Comparison of ENCODE assay signal across 13 cellular contexts in genomic region chr11:43367382-43368178, GRCh38. TPM values are rescaled to one million over a fixed set of nuclear protein-coding genes. Genes with fewer than 3 reads are reported as not detected.
A peak's percentile ranks its signal among the peaks of the same experiment; 100 is the strongest.
DNase-seq lines count a peak whose midpoint lies in the region; ATAC-seq and TF ChIP-seq lines count a peak whose summit lies in the region.
"Had no signal": no experiment of that assay in that cellular context is flagged by ENCODE, and none has a peak within 500 bp of the region (broad histone marks: within the 10 kb centered on the region; RNA-seq: fewer than 3 reads in every experiment).

No MANE protein-coding gene starts in this region.

- H2AK5ac ChIP-seq in IMR-90 (ENCODE audit: low read depth, low read length), result peak overlapping the region; percentile 44; the same call in 1 of the 2 replicates

- peak overlapping the region; percentile 88; the same call in 1 of the 2 replicates for H2BK20ac ChIP-seq in IMR-90 (ENCODE audit: low read depth, low read length)

- no peak overlapping the region for H2AK9ac ChIP-seq in IMR-90 (replicated peaks; ENCODE audit: low read depth, low read length, poor library complexity)

- 0% methylated on average over 2 of the region's 7 CpGs; no CpG with 5 or more reads in 1 of the 2 experiments for WGBS in IMR-90 (ENCODE audit: extremely low coverage in 2 of 2, insufficient read length in 1 of 2), 2 experiments

- peak overlapping the region; percentile 79 for H3K14ac ChIP-seq in IMR-90 (replicated peaks; ENCODE audit: low read depth, low read length)

- peak overlapping the region; percentile 13 for H3K27ac Mint-ChIP-seq in activated CD4-positive, alpha-beta memory T cell treated with anti-CD3 and anti-CD28 coated beads for 36 hours
- no peak overlapping the region for H3K27ac Mint-ChIP-seq in activated CD4-positive, alpha-beta memory T cell treated with anti-CD3 and anti-CD28 coated beads, Interleukin-2, amount 10 ng/mL, durations not matched to agents 7 days and 5 days
- peak overlapping the region; percentile 29 for H3K27ac Mint-ChIP-seq in stimulated activated memory B cell treated with anti-CD40 and anti-IgM and Interleukin-4, amounts not matched to agents 10 μg/mL and 1 μg/mL and 100 μg/mL, for 72 hours
- peak overlapping the region in 4 of 10 donors; percentile 8 to 31 (median 20) for H3K27ac Mint-ChIP-seq in naive thymus-derived CD8-positive, alpha-beta T cell

- TF ChIP-seq CTCF in IMR-90 (conservative IDR thresholded peaks at IDR 0.05; ENCODE audit: low read depth, low read length), result no peak

- H3K27me3 ChIP-seq in IMR-90 (ENCODE audit: control insufficient read depth, insufficient read depth, low read length), result no peaks in the 10 kb centered on the region
- H3K27me3 ChIP-seq: suprapubic skin had no signal

- H4K91ac ChIP-seq in IMR-90 (ENCODE audit: insufficient read depth, low read depth, low read length), result peak overlapping the region; percentile 75; the same call in 1 of the 2 replicates

- POLR2A ChIA-PET in activated CD4-positive, alpha-beta memory T cell treated with anti-CD3 and anti-CD28 coated beads for 36 hours (lab: Charles Lee), result interaction anchor here (1.3 kb wide), 1 partner anchor 8 kb away, joined by 5 read pairs; the partner anchor contains the start of gene TTC17
- POLR2A ChIA-PET in activated CD4-positive, alpha-beta memory T cell treated with anti-CD3 and anti-CD28 coated beads, Interleukin-2, amount 10 ng/mL, durations not matched to agents 7 days and 5 days (lab: Charles Lee), result interaction anchor here (4.8 kb wide), 1 partner anchor 9 kb away, joined by 27 read pairs; the partner anchor contains the start of gene TTC17
- POLR2A ChIA-PET in IMR-90 (lab: Charles Lee; ENCODE audit: unreplicated experiment), result interaction anchor here (0.6 kb wide), 1 partner anchor 9 kb away, joined by 3 read pairs; the partner anchor contains the start of gene TTC17
- POLR2A ChIA-PET in naive thymus-derived CD8-positive, alpha-beta T cell (lab: Charles Lee), result interaction anchor here (0.9 to 1.5 kb wide), 2 partner anchors 9 to 56 kb away, joined by 3 to 5 read pairs; partner anchors contain the start of genes API5 and TTC17

- dilution Hi-C loops in IMR-90 (cut with HindIII; ENCODE audit: low sequenced_read_pairs, unreplicated experiment), result no loop called here

- H3K9ac ChIP-seq in IMR-90 (ENCODE audit: low read depth, low read length), result no peak overlapping the region

- H3K4me1 Mint-ChIP-seq in activated CD4-positive, alpha-beta memory T cell treated with anti-CD3 and anti-CD28 coated beads for 36 hours (ENCODE audit: low read depth), result peaks cover 51% of the 10 kb centered on the region
- H3K4me1 Mint-ChIP-seq in activated CD4-positive, alpha-beta memory T cell treated with anti-CD3 and anti-CD28 coated beads, Interleukin-2, amount 10 ng/mL, durations not matched to agents 7 days and 5 days, result peaks cover 40% of the 10 kb centered on the region
- peaks cover 40% of the 10 kb centered on the region for H3K4me1 Mint-ChIP-seq in stimulated activated memory B cell treated with anti-CD40 and anti-IgM and Interleukin-4, amounts not matched to agents 10 μg/mL and 1 μg/mL and 100 μg/mL, for 72 hours
- H3K4me1 Mint-ChIP-seq in naive thymus-derived CD8-positive, alpha-beta T cell, result peaks cover 25 to 61% (median 55%) of the 10 kb centered on the region in 4 donors

- DNase-seq in activated CD4-positive, alpha-beta memory T cell treated with anti-CD3 and anti-CD28 coated beads for 36 hours, result no peak
- no peak for DNase-seq in activated CD4-positive, alpha-beta memory T cell treated with anti-CD3 and anti-CD28 coated beads, Interleukin-2, amount 10 ng/mL, durations not matched to agents 7 days and 5 days
- peak; percentile 56 for DNase-seq in IMR-90
- peak; percentile 68 to 88 for DNase-seq in erythroblast (lab: John Stamatoyannopoulos, UW)
- DNase-seq in NCI-H345 (lab: John Stamatoyannopoulos, UW), result no peak
- no peak for DNase-seq in naive thymus-derived CD8-positive, alpha-beta T cell
- DNase-seq in NCI-H2227 (lab: John Stamatoyannopoulos, UW; ENCODE audit: unreplicated experiment), result no peak
- DNase-seq: activated effector memory CD4-positive, alpha-beta T cell treated with Interleukin-2 at 50 U/mL for 16 hours; cortex of kidney; NCI-H1436 treated with DMSO at 0.1 percent for 48 hours had no signal

- peak overlapping the region; percentile 53 for H2BK120ac ChIP-seq in IMR-90 (ENCODE audit: low read depth, low read length)

- peaks cover 18 to 68% of the 10 kb centered on the region in 2 experiments for H3K79me1 ChIP-seq in IMR-90 (ENCODE audit: low read depth in 1 of 2, low read length in 2 of 2)

- no peak overlapping the region for H3K4me3 ChIP-seq in IMR-90 (ENCODE audit: insufficient read depth, low read depth, low read length)
- H3K4me3 ChIP-seq: A549, suprapubic skin had no signal

- CTCF ChIA-PET in activated CD4-positive, alpha-beta memory T cell treated with anti-CD3 and anti-CD28 coated beads for 36 hours (lab: Charles Lee), result interaction anchor here (1.1 to 1.4 kb wide), 2 partner anchors 9 to 10 kb away, joined by 3 to 5 read pairs; partner anchors contain the start of gene TTC17
- CTCF ChIA-PET in activated CD4-positive, alpha-beta memory T cell treated with anti-CD3 and anti-CD28 coated beads, Interleukin-2, amount 10 ng/mL, durations not matched to agents 7 days and 5 days (lab: Charles Lee), result interaction anchor here (0.8 to 0.9 kb wide), 2 partner anchors 9 to 10 kb away, joined by 3 to 4 read pairs; partner anchors contain the start of gene TTC17
- CTCF ChIA-PET in IMR-90 (lab: Yijun Ruan, JAX), result interaction anchor here (0.8 to 1.0 kb wide), 3 partner anchors 9 to 52 kb away, joined by 3 to 4 read pairs (median 3); partner anchors contain the start of gene TTC17

- no peak overlapping the region for H2AFZ ChIP-seq in IMR-90 (replicated peaks; ENCODE audit: low read length, poor library complexity)

- peak overlapping the region; percentile 66 for H3K23ac ChIP-seq in IMR-90 (ENCODE audit: low read depth, low read length)

- H3K9me3 ChIP-seq in IMR-90 (ENCODE audit: control insufficient read depth, insufficient read depth, low read length), result no peaks in the 10 kb centered on the region
- H3K9me3 ChIP-seq: A549, suprapubic skin had no signal

- H2BK5ac ChIP-seq in IMR-90 (ENCODE audit: low read depth, low read length, poor library complexity, severe bottlenecking), result peak overlapping the region; percentile 99

- H3K27ac ChIP-seq in IMR-90 (ENCODE audit: insufficient read depth, low read length), result peak overlapping the region; percentile 71; the same call in 1 of the 2 replicates
- H3K27ac ChIP-seq: A549, suprapubic skin had no signal

- peak; percentile 44 for ATAC-seq in IMR-90 (ENCODE audit: low read depth)
- ATAC-seq in stimulated activated memory B cell treated with anti-CD40 and anti-IgM and Interleukin-4, amounts not matched to agents 10 μg/mL and 1 μg/mL and 100 μg/mL, for 72 hours, result peak; percentile 84
- no peak for ATAC-seq in naive thymus-derived CD8-positive, alpha-beta T cell
- ATAC-seq: A549 had no signal

- peaks cover 41% of the 10 kb centered on the region for H4K20me1 ChIP-seq in IMR-90 (ENCODE audit: insufficient read depth, low read length)

- peak overlapping the region; percentile 54; the same call in 1 of the 2 replicates for H3K56ac ChIP-seq in IMR-90 (ENCODE audit: extremely low read depth, insufficient read depth, low read length)

- no peak for TF ChIP-seq RAD21 in IMR-90 (IDR thresholded peaks at IDR 0.05; ENCODE audit: low read length)

- H3K18ac ChIP-seq in IMR-90 (ENCODE audit: low read depth, low read length), result peak overlapping the region; percentile 72

- H3K36me3 Mint-ChIP-seq in activated CD4-positive, alpha-beta memory T cell treated with anti-CD3 and anti-CD28 coated beads for 36 hours, result peaks cover 17% of the 10 kb centered on the region
- H3K36me3 Mint-ChIP-seq in activated CD4-positive, alpha-beta memory T cell treated with anti-CD3 and anti-CD28 coated beads, Interleukin-2, amount 10 ng/mL, durations not matched to agents 7 days and 5 days (ENCODE audit: low read depth), result peaks cover 42% of the 10 kb centered on the region
- H3K36me3 Mint-ChIP-seq in stimulated activated memory B cell treated with anti-CD40 and anti-IgM and Interleukin-4, amounts not matched to agents 10 μg/mL and 1 μg/mL and 100 μg/mL, for 72 hours, result peaks cover 28% of the 10 kb centered on the region
- H3K36me3 Mint-ChIP-seq in naive thymus-derived CD8-positive, alpha-beta T cell, result peaks cover 0 to 62% (median 12%) of the 10 kb centered on the region in 3 donors

- intact Hi-C loops in activated CD4-positive, alpha-beta memory T cell treated with anti-CD3 and anti-CD28 coated beads for 36 hours (cut with micrococcal nuclease), result loop anchor here (1.0 kb wide), 1 partner anchor 8 kb away; no protein-coding TSS in a partner anchor
- intact Hi-C loops in IMR-90 (cut with micrococcal nuclease), result no loop called here

- H3K4me2 ChIP-seq in IMR-90 (ENCODE audit: low read depth, low read length), result peak overlapping the region; percentile 69
- H3K4me2 ChIP-seq: A549 had no signal

- H3K9me3 Mint-ChIP-seq in activated CD4-positive, alpha-beta memory T cell treated with anti-CD3 and anti-CD28 coated beads for 36 hours, result no peaks in the 10 kb centered on the region
- no peaks in the 10 kb centered on the region for H3K9me3 Mint-ChIP-seq in activated CD4-positive, alpha-beta memory T cell treated with anti-CD3 and anti-CD28 coated beads, Interleukin-2, amount 10 ng/mL, durations not matched to agents 7 days and 5 days
- no peaks in the 10 kb centered on the region for H3K9me3 Mint-ChIP-seq in stimulated activated memory B cell treated with anti-CD40 and anti-IgM and Interleukin-4, amounts not matched to agents 10 μg/mL and 1 μg/mL and 100 μg/mL, for 72 hours
- no peaks in the 10 kb centered on the region for H3K9me3 Mint-ChIP-seq in naive thymus-derived CD8-positive, alpha-beta T cell

- peak overlapping the region; percentile 78 for H3K4ac ChIP-seq in IMR-90 (ENCODE audit: low read depth, low read length)

- H4K8ac ChIP-seq in IMR-90 (ENCODE audit: low read depth in 2 of 2, low read length in 2 of 2), result peak overlapping the region; percentile 9 to 68; a peak in 2 of 4 replicates

- peaks cover 13% of the 10 kb centered on the region for H3K4me1 ChIP-seq in IMR-90 (ENCODE audit: control insufficient read depth, insufficient read depth, low read length)

- in situ Hi-C loops in IMR-90 (cut with MboI; ENCODE audit: low sequenced_read_pairs), result no loop called here

- no peaks in the 10 kb centered on the region for H3K27me3 Mint-ChIP-seq in activated CD4-positive, alpha-beta memory T cell treated with anti-CD3 and anti-CD28 coated beads for 36 hours
- H3K27me3 Mint-ChIP-seq in activated CD4-positive, alpha-beta memory T cell treated with anti-CD3 and anti-CD28 coated beads, Interleukin-2, amount 10 ng/mL, durations not matched to agents 7 days and 5 days, result no peaks in the 10 kb centered on the region
- no peaks in the 10 kb centered on the region for H3K27me3 Mint-ChIP-seq in stimulated activated memory B cell treated with anti-CD40 and anti-IgM and Interleukin-4, amounts not matched to agents 10 μg/mL and 1 μg/mL and 100 μg/mL, for 72 hours
- H3K27me3 Mint-ChIP-seq in naive thymus-derived CD8-positive, alpha-beta T cell, result no peaks in the 10 kb centered on the region

- H3K4me3 Mint-ChIP-seq in activated CD4-positive, alpha-beta memory T cell treated with anti-CD3 and anti-CD28 coated beads for 36 hours, result no peak overlapping the region
- no peak overlapping the region for H3K4me3 Mint-ChIP-seq in activated CD4-positive, alpha-beta memory T cell treated with anti-CD3 and anti-CD28 coated beads, Interleukin-2, amount 10 ng/mL, durations not matched to agents 7 days and 5 days
- no peak overlapping the region for H3K4me3 Mint-ChIP-seq in stimulated activated memory B cell treated with anti-CD40 and anti-IgM and Interleukin-4, amounts not matched to agents 10 μg/mL and 1 μg/mL and 100 μg/mL, for 72 hours
- peak overlapping the region in 1 of 10 donors; percentile 33 for H3K4me3 Mint-ChIP-seq in naive thymus-derived CD8-positive, alpha-beta T cell

- peak overlapping the region; percentile 70 for H4K5ac ChIP-seq in IMR-90 (ENCODE audit: low read depth, low read length)

- TF ChIP-seq POLR2A in IMR-90 (IDR thresholded peaks at IDR 0.05; ENCODE audit: low read depth, low read length) (no peak), erythroblast (IDR thresholded peaks at IDR 0.05; ENCODE audit: low read length) (no peak)

- H2BK15ac ChIP-seq in IMR-90 (ENCODE audit: low read depth, low read length), result peak overlapping the region; percentile 35; the same call in 2 of the 3 replicates

- peaks cover 8% of the 10 kb centered on the region for H3K36me3 ChIP-seq in IMR-90 (ENCODE audit: control insufficient read depth, insufficient read depth, low read length)

- no TSS peak for BruUV-seq in IMR-90 (replicated peaks; lab: Mats Ljungman, UMichigan)

- peaks cover 21% of the 10 kb centered on the region for H3K9me1 ChIP-seq in IMR-90 (ENCODE audit: insufficient read depth, low read length)

RNA-seq across cellular contexts. Expression of gene TTC17, which starts 8.9 kb away (rescaled TPM):
- total RNA-seq in activated CD4-positive, alpha-beta memory T cell treated with anti-CD3 and anti-CD28 coated beads for 36 hours, result 10 to 100 TPM; 51.5 to 52.0 TPM
- 10 to 100 TPM; 71.7 to 72.8 TPM for total RNA-seq in activated CD4-positive, alpha-beta memory T cell treated with anti-CD3 and anti-CD28 coated beads, Interleukin-2, amount 10 ng/mL, durations not matched to agents 7 days and 5 days
- 61.3 and 69.4 TPM in 2 replicates for total RNA-seq in IMR-90 (2012; rRNA removed)
- 56.3 and 57.3 TPM in 2 replicates for polyA plus RNA-seq in IMR-90 (2012; rRNA removed)
- 12.6 and 20.5 TPM in 2 replicates for polyA plus RNA-seq in IMR-90 (2012; cell fraction: cytosol; rRNA removed)
- polyA plus RNA-seq in IMR-90 (2012; cell fraction: nucleus; rRNA removed; ENCODE audit: low replicate concordance), result 88.0 and 222 TPM in 2 replicates
- 100 to 1,000 TPM; 113 to 119 TPM for total RNA-seq in naive thymus-derived CD8-positive, alpha-beta T cell
- polyA plus RNA-seq in naive thymus-derived CD8-positive, alpha-beta T cell, result 10 to 100 TPM; 43.7 to 54.6 (median 48.4) TPM

RNA-seq across cellular contexts. Expression of gene API5, which starts 55.8 kb away (rescaled TPM):
- 100 to 1,000 TPM; 154 to 166 TPM for total RNA-seq in activated CD4-positive, alpha-beta memory T cell treated with anti-CD3 and anti-CD28 coated beads for 36 hours
- total RNA-seq in activated CD4-positive, alpha-beta memory T cell treated with anti-CD3 and anti-CD28 coated beads, Interleukin-2, amount 10 ng/mL, durations not matched to agents 7 days and 5 days, result 100 to 1,000 TPM in 1 of 2 experiments, 10 to 100 TPM in 1; 98.0 to 103 TPM
- total RNA-seq in IMR-90 (2012; rRNA removed), result 59.9 and 94.7 TPM in 2 replicates
- 35.4 and 44.9 TPM in 2 replicates for polyA plus RNA-seq in IMR-90 (2012; rRNA removed)
- polyA plus RNA-seq in IMR-90 (2012; cell fraction: cytosol; rRNA removed), result 11.0 and 12.5 TPM in 2 replicates
- 4.6 and 23.4 TPM in 2 replicates for polyA plus RNA-seq in IMR-90 (2012; cell fraction: nucleus; rRNA removed; ENCODE audit: low replicate concordance)
- total RNA-seq in naive thymus-derived CD8-positive, alpha-beta T cell, result 100 to 1,000 TPM; 101 TPM
- 100 to 1,000 TPM; 139 to 146 (median 143) TPM for polyA plus RNA-seq in naive thymus-derived CD8-positive, alpha-beta T cell

Comparison
In these comparisons a context has a peak if more than half of its experiments do, and no peak if none do; other contexts are left out.
1. DNase-seq: peak in IMR-90 (single experiment) and erythroblast (2 of 2); none in activated CD4-positive, alpha-beta memory T cell treated with anti-CD3 and anti-CD28 coated beads for 36 hours (single experiment), activated CD4-positive, alpha-beta memory T cell treated with anti-CD3 and anti-CD28 coated beads, Interleukin-2, amount 10 ng/mL, durations not matched to agents 7 days and 5 days (single experiment), NCI-H345 (single experiment), naive thymus-derived CD8-positive, alpha-beta T cell (0 of 10) and NCI-H2227 (single experiment).
2. ATAC-seq: peak in IMR-90 (single experiment) and stimulated activated memory B cell treated with anti-CD40 and anti-IgM and Interleukin-4, amounts not matched to agents 10 μg/mL and 1 μg/mL and 100 μg/mL, for 72 hours (single experiment); none in naive thymus-derived CD8-positive, alpha-beta T cell (0 of 2).